2 cellular contexts compared by ENCODE assay signal in genomic region chr12:13206560-13206897, GRCh38.
TF ChIP-seq lines count a peak whose summit lies in the region.

No MANE protein-coding gene starts in this region.

TF ChIP-seq in GM23338, 12 proteins besides CTCF, POLR2A, EP300 and RAD21:
- no peak for TF ChIP-seq REST (IDR thresholded peaks at IDR 0.05; ENCODE audit: unreplicated experiment)
- TF ChIP-seq JUNB (IDR thresholded peaks at IDR 0.05; ENCODE audit: unreplicated experiment) = no peak
- TF ChIP-seq EZH2 (IDR thresholded peaks at IDR 0.05; ENCODE audit: low read depth, unreplicated experiment) = no peak
- TF ChIP-seq ZNF331 (CRISPR knock-in tag; IDR thresholded peaks at IDR 0.05; ENCODE audit: low read depth) = no peak
- no peak for TF ChIP-seq POLR2AphosphoS5 (IDR thresholded peaks at IDR 0.05; ENCODE audit: low read depth)
- no peak for TF ChIP-seq ZNF114 (CRISPR knock-in tag; IDR thresholded peaks at IDR 0.05)
- no peak for TF ChIP-seq STAT1 (IDR thresholded peaks at IDR 0.05; ENCODE audit: unreplicated experiment)
- no peak for TF ChIP-seq ZNF462 (CRISPR knock-in tag; IDR thresholded peaks at IDR 0.05)
- TF ChIP-seq ETS1 (IDR thresholded peaks at IDR 0.05) = no peak
- TF ChIP-seq NANOG (IDR thresholded peaks at IDR 0.05; ENCODE audit: borderline replicate concordance) = no peak
- no peak for TF ChIP-seq EZH2phosphoT487 (IDR thresholded peaks at IDR 0.05; ENCODE audit: unreplicated experiment)
- TF ChIP-seq CREB1 (CRISPR knock-in tag; IDR thresholded peaks at IDR 0.05; ENCODE audit: low read depth) = no peak
TF ChIP-seq in GM23338: peak in this region for 0.

TF ChIP-seq in H1, 55 proteins besides CTCF, POLR2A, EP300 and RAD21:
- TF ChIP-seq RXRA (IDR thresholded peaks at IDR 0.05; ENCODE audit: insufficient read depth, low read depth, low read length) (no peak), SIRT6 (IDR thresholded peaks at IDR 0.05; ENCODE audit: low read length) (no peak), MAFK (IDR thresholded peaks at IDR 0.05; ENCODE audit: low read depth, low read length) (no peak), NANOG (IDR thresholded peaks at IDR 0.05; ENCODE audit: insufficient read depth, low read depth, low read length, poor library complexity, severe bottlenecking) (no peak), YY1 (IDR thresholded peaks at IDR 0.05; ENCODE audit: low read depth, low read length) (no peak), GABPA (IDR thresholded peaks at IDR 0.05; ENCODE audit: borderline replicate concordance, insufficient read depth, low read length) (no peak), FOSL1 (IDR thresholded peaks at IDR 0.05; ENCODE audit: insufficient read depth, low read depth, low read length) (no peak), CBX5 (IDR thresholded peaks at IDR 0.05; ENCODE audit: low read depth, low read length) (no peak), CHD7 (IDR thresholded peaks at IDR 0.05; ENCODE audit: insufficient replicate concordance, low read length) (no peak), RFX5 (IDR thresholded peaks at IDR 0.05; ENCODE audit: borderline replicate concordance, low read depth, low read length) (no peak), HDAC2 (IDR thresholded peaks at IDR 0.05; ENCODE audit: borderline replicate concordance in 1 of 2, low read depth in 2 of 2, low read length in 2 of 2) (no peak), PHF8 (conservative IDR thresholded peaks at IDR 0.05; ENCODE audit: low read depth, low read length) (no peak), TBP (IDR thresholded peaks at IDR 0.05; ENCODE audit: low read depth, low read length) (no peak), POU5F1 (IDR thresholded peaks at IDR 0.05; ENCODE audit: low read depth, low read length) (no peak), HDAC6 (IDR thresholded peaks at IDR 0.05; ENCODE audit: low read depth, low read length) (no peak), ASH2L (IDR thresholded peaks at IDR 0.05; ENCODE audit: low read length) (no peak), SAP30 (IDR thresholded peaks at IDR 0.05; ENCODE audit: insufficient read depth, insufficient replicate concordance, low read length) (no peak), SRF (IDR thresholded peaks at IDR 0.05; ENCODE audit: low read depth, low read length) (no peak), ATF2 (IDR thresholded peaks at IDR 0.05; ENCODE audit: low read length) (no peak)
